Comparison of ENCODE assay signal across 8 cellular contexts in genomic region chr11:47271961-47272661, GRCh38. TPM values are rescaled to one million over a fixed set of nuclear protein-coding genes. Genes with fewer than 3 reads are reported as not detected.
DNase-seq lines count a peak whose midpoint lies in the region; ATAC-seq and TF ChIP-seq lines count a peak whose summit lies in the region.

No MANE protein-coding gene starts in this region.

- peaks cover 66% of the 10 kb centered on the region for H4K20me1 ChIP-seq in smooth muscle cell (ENCODE audit: low read depth)

- DNase-seq in activated naive CD4-positive, alpha-beta T cell treated with anti-CD3 and anti-CD28 coated beads for 36 hours: no peak
- no peak for DNase-seq in activated naive CD4-positive, alpha-beta T cell treated with anti-CD3 and anti-CD28 coated beads, Interleukin-2, amount 50 U/mL, for 16 hours
- DNase-seq in NCI-H69 (lab: John Stamatoyannopoulos, UW) (peak; percentile 52), superior temporal gyrus (ENCODE audit: extremely low spot score) (peak; percentile 45), ascending aorta (ENCODE audit: low spot score in 2 of 2) (no peak), smooth muscle cell (lab: John Stamatoyannopoulos, UW; ENCODE audit: unreplicated experiment) (no peak)

- H3K9me3 Mint-ChIP-seq in activated naive CD4-positive, alpha-beta T cell treated with anti-CD3 and anti-CD28 coated beads for 36 hours: no peaks in the 10 kb centered on the region

- peaks cover 51% of the 10 kb centered on the region for H3K79me2 ChIP-seq in smooth muscle cell (ENCODE audit: low read depth)

- no peak overlapping the region for H3K9ac ChIP-seq in smooth muscle cell (ENCODE audit: low read depth)

- CTCF ChIA-PET in activated naive CD4-positive, alpha-beta T cell treated with anti-CD3 and anti-CD28 coated beads for 36 hours (lab: Charles Lee): interaction anchor here (0.6 to 2.7 kb wide), 6 partner anchors 8 to 914 kb away, joined by 3 to 19 read pairs (median 4); partner anchors contain the start of gene NR1H3

- H3K27ac ChIP-seq in gastroesophageal sphincter (peak overlapping the region in 3 of 4 donors; percentile 8 to 98 (median 94)), ascending aorta (no peak overlapping the region), smooth muscle cell (ENCODE audit: low read depth) (no peak overlapping the region)

- WGBS in gastroesophageal sphincter (ENCODE audit: low coverage in 1 of 2), 2 donors: 48 to 50% methylated on average over 10 to 11 of the region's 11 CpGs
- 81% methylated on average over 11 of the region's 11 CpGs for WGBS in smooth muscle cell (ENCODE audit: low lambda C conversion rate)

- peaks cover 40% of the 10 kb centered on the region for H3K4me1 Mint-ChIP-seq in activated naive CD4-positive, alpha-beta T cell treated with anti-CD3 and anti-CD28 coated beads for 36 hours (ENCODE audit: low read depth)

- H3K4me1 ChIP-seq in gastroesophageal sphincter (peaks cover 0 to 51% (median 19%) of the 10 kb centered on the region in 3 donors), ascending aorta (peaks cover 10 to 19% of the 10 kb centered on the region in 2 donors), smooth muscle cell (ENCODE audit: low read depth) (peaks cover 27% of the 10 kb centered on the region)

- H3K36me3 Mint-ChIP-seq in activated naive CD4-positive, alpha-beta T cell treated with anti-CD3 and anti-CD28 coated beads for 36 hours (ENCODE audit: low read depth): peaks cover 6% of the 10 kb centered on the region

- no peaks in the 10 kb centered on the region for H3K27me3 ChIP-seq in gastroesophageal sphincter
- H3K27me3 ChIP-seq in ascending aorta: no peaks in the 10 kb centered on the region
- no peaks in the 10 kb centered on the region for H3K27me3 ChIP-seq in smooth muscle cell (ENCODE audit: low read depth)

- no peak overlapping the region for H3K4me2 ChIP-seq in smooth muscle cell

- ATAC-seq in gastroesophageal sphincter (no peak), HG03460 (IDR thresholded peaks at IDR 0.05; ENCODE audit: unreplicated experiment) (no peak)

- H3K36me3 ChIP-seq in gastroesophageal sphincter: peaks cover 2 to 29% of the 10 kb centered on the region in 2 donors
- peaks cover 24 to 31% of the 10 kb centered on the region in 2 donors for H3K36me3 ChIP-seq in ascending aorta
- peaks cover 10% of the 10 kb centered on the region for H3K36me3 ChIP-seq in smooth muscle cell (ENCODE audit: low read depth)

- no peak overlapping the region for H2AFZ ChIP-seq in smooth muscle cell (ENCODE audit: low read depth)

- TF ChIP-seq CTCF in gastroesophageal sphincter (IDR thresholded peaks at IDR 0.05) (no peak), ascending aorta (IDR thresholded peaks at IDR 0.05) (no peak), smooth muscle cell (IDR thresholded peaks at IDR 0.05; ENCODE audit: borderline replicate concordance, insufficient read depth, poor library complexity, severe bottlenecking) (no peak)

- no peak for TF ChIP-seq POLR2A in gastroesophageal sphincter (IDR thresholded peaks at IDR 0.05)

- H3K27ac Mint-ChIP-seq in activated naive CD4-positive, alpha-beta T cell treated with anti-CD3 and anti-CD28 coated beads for 36 hours: peak overlapping the region; percentile 16

- no peaks in the 10 kb centered on the region for H3K27me3 Mint-ChIP-seq in activated naive CD4-positive, alpha-beta T cell treated with anti-CD3 and anti-CD28 coated beads for 36 hours (ENCODE audit: low read depth)

- H3K9me3 ChIP-seq in gastroesophageal sphincter: no peaks in the 10 kb centered on the region
- no peaks in the 10 kb centered on the region for H3K9me3 ChIP-seq in ascending aorta
- H3K9me3 ChIP-seq in smooth muscle cell (replicated peaks; ENCODE audit: low read depth): no peaks in the 10 kb centered on the region

- no peak for TF ChIP-seq EP300 in gastroesophageal sphincter (IDR thresholded peaks at IDR 0.05)

- H3K4me3 ChIP-seq in gastroesophageal sphincter (no peak overlapping the region), ascending aorta (no peak overlapping the region), smooth muscle cell (no peak overlapping the region)

- H3K4me3 Mint-ChIP-seq in activated naive CD4-positive, alpha-beta T cell treated with anti-CD3 and anti-CD28 coated beads for 36 hours: no peak overlapping the region

- H3F3A ChIP-seq in smooth muscle cell (ENCODE audit: low read depth): peaks cover 18% of the 10 kb centered on the region

- intact Hi-C loops in activated naive CD4-positive, alpha-beta T cell treated with anti-CD3 and anti-CD28 coated beads for 36 hours (cut with micrococcal nuclease): loop anchor here (2.0 to 5.0 kb wide), 3 partner anchors 80 to 281 kb away; partner anchors contain the start of genes CELF1 and MYBPC3
- intact Hi-C loops in ascending aorta (cut with DNase I): no loop called here

RNA-seq across cellular contexts. Expression of gene MADD, which starts 2.2 kb away (rescaled TPM):
- 10 to 100 TPM; 49.9 to 52.2 TPM for total RNA-seq in activated naive CD4-positive, alpha-beta T cell treated with anti-CD3 and anti-CD28 coated beads for 36 hours
- total RNA-seq in gastroesophageal sphincter (10 to 100 TPM; 23.7 to 33.9 (median 29.4) TPM), ascending aorta (31.7 TPM), smooth muscle cell (24.2 and 27.7 TPM in 2 replicates)
- polyA plus RNA-seq in smooth muscle cell: 13.1 and 15.0 TPM in 2 replicates

RNA-seq across cellular contexts. Expression of gene NR1H3, which starts 14.3 kb away (rescaled TPM):
- 10 to 100 TPM; 10.4 to 11.3 TPM for total RNA-seq in activated naive CD4-positive, alpha-beta T cell treated with anti-CD3 and anti-CD28 coated beads for 36 hours
- 10 to 100 TPM; 14.5 to 21.0 (median 16.1) TPM for total RNA-seq in gastroesophageal sphincter
- total RNA-seq in ascending aorta: 92.4 TPM
- total RNA-seq in smooth muscle cell: 8.1 and 8.4 TPM in 2 replicates
- 13.7 and 19.2 TPM in 2 replicates for polyA plus RNA-seq in smooth muscle cell

RNA-seq across cellular contexts. Expression of gene ACP2, which starts 23.5 kb away (rescaled TPM):
- 1 to 10 TPM; 8.0 to 9.3 TPM for total RNA-seq in activated naive CD4-positive, alpha-beta T cell treated with anti-CD3 and anti-CD28 coated beads for 36 hours
- 10 to 100 TPM; 21.0 to 46.0 (median 32.0) TPM for total RNA-seq in gastroesophageal sphincter
- 63.3 TPM for total RNA-seq in ascending aorta
- 31.4 and 62.4 TPM in 2 replicates for total RNA-seq in smooth muscle cell
- polyA plus RNA-seq in smooth muscle cell: 25.0 and 26.3 TPM in 2 replicates

RNA-seq across cellular contexts. Expression of gene DDB2, which starts 57.3 kb away (rescaled TPM):
- 100 to 1,000 TPM; 273 to 282 TPM for total RNA-seq in activated naive CD4-positive, alpha-beta T cell treated with anti-CD3 and anti-CD28 coated beads for 36 hours
- 10 to 100 TPM; 18.6 to 44.2 (median 28.0) TPM for total RNA-seq in gastroesophageal sphincter
- total RNA-seq in ascending aorta: 22.6 TPM
- 60.1 and 64.4 TPM in 2 replicates for total RNA-seq in smooth muscle cell
- 96.0 and 104 TPM in 2 replicates for polyA plus RNA-seq in smooth muscle cell

Comparison
In these comparisons a context has a peak if more than half of its experiments do, and no peak if none do; other contexts are left out.
1. DNase-seq: peak in NCI-H69 (single experiment) and superior temporal gyrus (single experiment); none in activated naive CD4-positive, alpha-beta T cell treated with anti-CD3 and anti-CD28 coated beads for 36 hours (single experiment), activated naive CD4-positive, alpha-beta T cell treated with anti-CD3 and anti-CD28 coated beads, Interleukin-2, amount 50 U/mL, for 16 hours (single experiment), ascending aorta (0 of 2) and smooth muscle cell (single experiment).
2. H3K27ac ChIP-seq: peak in gastroesophageal sphincter (3 of 4); none in ascending aorta (0 of 2) and smooth muscle cell (single experiment).